In genomic region chr11:44303401-44303938, GRCh38 we compare ENCODE assay signal across 22 cellular contexts. TPM values are rescaled to one million over a fixed set of nuclear protein-coding genes. Genes with fewer than 3 reads are reported as not detected.
DNase-seq lines count a peak whose midpoint lies in the region; ATAC-seq and TF ChIP-seq lines count a peak whose summit lies in the region.
"Had no signal": no experiment of that assay in that cellular context is flagged by ENCODE, and none has a peak within 500 bp of the region (broad histone marks: within the 10 kb centered on the region; RNA-seq: fewer than 3 reads in every experiment).

No MANE protein-coding gene starts in this region.

- peak overlapping the region; percentile 66 for H3K18ac ChIP-seq in neuronal stem cell (ENCODE audit: low read length)

- H3K9me3 ChIP-seq in SK-N-SH (no peaks in the 10 kb centered on the region), iPS-15b (ENCODE audit: control insufficient read depth, insufficient read depth, low read length) (no peaks in the 10 kb centered on the region), neuronal stem cell (replicated peaks in 1 of 2; ENCODE audit: control insufficient read depth in 2 of 2, insufficient read depth in 1 of 2, low read depth in 1 of 2, low read length in 2 of 2) (peaks cover 0 to 4% of the 10 kb centered on the region in 2 donors), PC-3 (ENCODE audit: low read length) (no peaks in the 10 kb centered on the region), OCI-LY7 (ENCODE audit: low read length) (no peaks in the 10 kb centered on the region), vagina (no peaks in the 10 kb centered on the region)
- H3K9me3 ChIP-seq: BE2C, Caco-2 had no signal

- H4K91ac ChIP-seq in neuronal stem cell (ENCODE audit: low read depth, low read length, poor library complexity) = no peak overlapping the region

- CTCF ChIA-PET in SK-N-SH (lab: Yijun Ruan, JAX) = interaction anchor here (0.6 to 0.8 kb wide), 2 partner anchors 17 to 354 kb away, joined by 3 read pairs; no protein-coding TSS in a partner anchor
- CTCF ChIA-PET in PC-3 (lab: Charles Lee) = no interaction called here
- CTCF ChIA-PET in OCI-LY7 (lab: Charles Lee; ENCODE audit: unreplicated experiment) = no interaction called here

- peak overlapping the region; percentile 61 for H3K23ac ChIP-seq in neuronal stem cell (ENCODE audit: low read depth, low read length, poor library complexity)

- no peak for ATAC-seq in SK-N-SH treated with all-trans-retinoic acid at 6 μM for 48 hours
- no peak for ATAC-seq in PC-3
- ATAC-seq: HepG2 had no signal

- H3K27ac ChIP-seq in SK-N-SH (ENCODE audit: low read depth in 2 of 2, low read length in 1 of 2) = no peak overlapping the region
- no peak overlapping the region for H3K27ac ChIP-seq in neuronal stem cell (replicated peaks; ENCODE audit: low read length)
- no peak overlapping the region for H3K27ac ChIP-seq in PC-3 (ENCODE audit: low read length)
- no peak overlapping the region for H3K27ac ChIP-seq in OCI-LY7 (ENCODE audit: low read depth, low read length, poor library complexity, severe bottlenecking)
- no peak overlapping the region for H3K27ac ChIP-seq in vagina
- H3K27ac ChIP-seq: 22Rv1, GM23248 had no signal

- DNase-seq in SK-N-SH (peak; percentile 34), neuronal stem cell (ENCODE audit: low spot score) (no peak), PC-3 (no peak), OCI-LY7 (ENCODE audit: low spot score) (no peak), vagina (ENCODE audit: extremely low spot score in 2 of 2) (no peak)
- DNase-seq: BE2C; Caco-2; CD4-positive, CD25-positive, alpha-beta regulatory T cell; GF-D8; GM23248; KG1; NCI-H1105 treated with DMSO at 0.1 percent for 48 hours; NCI-H1694 treated with DMSO at 0.1 percent for 48 hours; NCI-H510A; NCI-H748 treated with DMSO at 0.1 percent for 48 hours; NK-92 treated with Interleukin-12 subunit alpha and Interleukin-12 subunit beta, amount 100 ng/mL, for 24 hours; Right ventricle myocardium superior had no signal

- H3K4me1 ChIP-seq in SK-N-SH (ENCODE audit: control insufficient read depth in 1 of 2, insufficient read depth in 2 of 2, low read depth in 1 of 2, low read length in 1 of 2) = peaks cover 0 to 6% of the 10 kb centered on the region in 2 experiments; a peak in 2 of 4 replicates
- no peaks in the 10 kb centered on the region for H3K4me1 ChIP-seq in iPS-15b (ENCODE audit: control insufficient read depth, insufficient read depth, low read length)
- peaks cover 2 to 9% of the 10 kb centered on the region in 2 donors for H3K4me1 ChIP-seq in neuronal stem cell (ENCODE audit: control insufficient read depth in 2 of 2, insufficient read depth in 1 of 2, low read depth in 1 of 2, low read length in 2 of 2)
- H3K4me1 ChIP-seq in PC-3 (ENCODE audit: insufficient read depth, low read length) = no peaks in the 10 kb centered on the region
- no peaks in the 10 kb centered on the region for H3K4me1 ChIP-seq in OCI-LY7 (ENCODE audit: insufficient read depth, low read length, poor library complexity, severe bottlenecking)
- peaks cover 23% of the 10 kb centered on the region for H3K4me1 ChIP-seq in vagina
- H3K4me1 ChIP-seq: BE2C, Caco-2 had no signal

- H3K79me1 ChIP-seq in neuronal stem cell (ENCODE audit: low read depth, low read length) = no peaks in the 10 kb centered on the region

- no peak overlapping the region for H4K8ac ChIP-seq in neuronal stem cell (ENCODE audit: low read depth, low read length)

- H3K36me3 ChIP-seq in SK-N-SH (replicated peaks in 1 of 2; ENCODE audit: control insufficient read depth in 1 of 2, insufficient read depth in 2 of 2, low read length in 1 of 2) (no peaks in the 10 kb centered on the region), iPS-15b (ENCODE audit: control insufficient read depth, insufficient read depth, low read length) (no peaks in the 10 kb centered on the region), neuronal stem cell (replicated peaks in 1 of 2; ENCODE audit: control insufficient read depth in 2 of 2, insufficient read depth in 2 of 2, low read length in 2 of 2) (no peaks in the 10 kb centered on the region), PC-3 (ENCODE audit: low read depth, low read length) (no peaks in the 10 kb centered on the region), OCI-LY7 (ENCODE audit: insufficient read depth, low read length) (no peaks in the 10 kb centered on the region), vagina (no peaks in the 10 kb centered on the region)
- H3K36me3 ChIP-seq: BE2C had no signal

- no peaks in the 10 kb centered on the region for H3K9me3 Mint-ChIP-seq in IgD-negative memory B cell

- H2BK15ac ChIP-seq in neuronal stem cell (ENCODE audit: low read length) = no peak overlapping the region

- H3K27me3 ChIP-seq in SK-N-SH (ENCODE audit: insufficient read depth) (peaks cover 48% of the 10 kb centered on the region), iPS-15b (ENCODE audit: control insufficient read depth, insufficient read depth, low read length) (peaks cover 94% of the 10 kb centered on the region), neuronal stem cell (ENCODE audit: control insufficient read depth in 3 of 3, insufficient read depth in 3 of 3, low read depth in 1 of 3, low read length in 3 of 3) (peaks cover 57 to 90% (median 84%) of the 10 kb centered on the region in 3 experiments), PC-3 (ENCODE audit: low read length) (0 out of 2 replicates have a peak, but pooled peaks cover 4% of the 10 kb centered on the region), vagina (peaks cover 11% of the 10 kb centered on the region)

- no peaks in the 10 kb centered on the region for H3F3A ChIP-seq in SK-N-SH (replicated peaks; ENCODE audit: insufficient read depth)
- H3F3A ChIP-seq in PC-3 (ENCODE audit: low read length, unreplicated experiment) = no peaks in the 10 kb centered on the region

- H2BK120ac ChIP-seq in neuronal stem cell (ENCODE audit: low read depth, low read length) = no peak overlapping the region

- H3K9me2 ChIP-seq in SK-N-SH (no peaks in the 10 kb centered on the region), PC-3 (replicated peaks; ENCODE audit: low read length) (no peaks in the 10 kb centered on the region), OCI-LY7 (ENCODE audit: insufficient read depth, low read length) (no peaks in the 10 kb centered on the region)

- H2BK12ac ChIP-seq in neuronal stem cell (ENCODE audit: low read length) = no peak overlapping the region

- no peak overlapping the region for H3K4me3 Mint-ChIP-seq in IgD-negative memory B cell

- no peak overlapping the region for H2AFZ ChIP-seq in SK-N-SH (ENCODE audit: low read depth)
- no peak overlapping the region for H2AFZ ChIP-seq in neuronal stem cell (ENCODE audit: low read length)
- no peak overlapping the region for H2AFZ ChIP-seq in PC-3 (ENCODE audit: low read length)
- H2AFZ ChIP-seq in OCI-LY7 (ENCODE audit: low read length) = no peak overlapping the region
- H2AFZ ChIP-seq: GM23248 had no signal

- no peak for TF ChIP-seq RAD21 in SK-N-SH (IDR thresholded peaks at IDR 0.05; ENCODE audit: low read length)

- H3K79me2 ChIP-seq in SK-N-SH (ENCODE audit: insufficient read depth) = no peaks in the 10 kb centered on the region
- no peaks in the 10 kb centered on the region for H3K79me2 ChIP-seq in PC-3 (ENCODE audit: low read length)
- H3K79me2 ChIP-seq in OCI-LY7 (ENCODE audit: insufficient read depth, low read depth, low read length) = no peaks in the 10 kb centered on the region

- TF ChIP-seq CTCF in SK-N-SH (IDR thresholded peaks at IDR 0.05) (no peak), PC-3 (conservative IDR thresholded peaks at IDR 0.05; ENCODE audit: low read depth, low read length) (no peak), OCI-LY7 (conservative IDR thresholded peaks at IDR 0.05; ENCODE audit: low read length) (no peak), vagina (IDR thresholded peaks at IDR 0.05) (no peak)

- TF ChIP-seq EP300 in SK-N-SH (IDR thresholded peaks at IDR 0.05; ENCODE audit: borderline replicate concordance in 1 of 2, low read depth in 1 of 2, low read length in 1 of 2) = no peak

- H3K4ac ChIP-seq in neuronal stem cell (ENCODE audit: low read length) = no peak overlapping the region

- POLR2A ChIA-PET in SK-N-SH (lab: Yijun Ruan, JAX) (no interaction called here), PC-3 (lab: Charles Lee; ENCODE audit: unreplicated experiment) (no interaction called here), OCI-LY7 (lab: Charles Lee) (no interaction called here)

- no peaks in the 10 kb centered on the region for H3K36me3 Mint-ChIP-seq in IgD-negative memory B cell
- H3K36me3 Mint-ChIP-seq: CD4-positive, CD25-positive, alpha-beta regulatory T cell had no signal

- H2AK5ac ChIP-seq in neuronal stem cell (ENCODE audit: low read depth, low read length) = no peak overlapping the region

- no peak overlapping the region for H3K9ac ChIP-seq in SK-N-SH
- H3K9ac ChIP-seq in iPS-15b (ENCODE audit: low read depth, low read length) = no peak overlapping the region
- H3K9ac ChIP-seq in neuronal stem cell (ENCODE audit: low read depth, low read length, poor library complexity) = peak overlapping the region; percentile 15
- no peak overlapping the region for H3K9ac ChIP-seq in PC-3 (ENCODE audit: low read length)
- H3K9ac ChIP-seq: GM23248 had no signal

- H3K14ac ChIP-seq in neuronal stem cell (ENCODE audit: low read length) = no peak overlapping the region

- intact Hi-C loops in PC-3 (cut with micrococcal nuclease) (no loop called here), OCI-LY7 (cut with micrococcal nuclease; ENCODE audit: unreplicated experiment) (no loop called here), vagina (cut with DNase I) (no loop called here)

- H3K4me3 ChIP-seq in SK-N-SH (ENCODE audit: low read depth in 2 of 2, low read length in 1 of 2) = no peak overlapping the region
- H3K4me3 ChIP-seq in iPS-15b (ENCODE audit: low read depth, low read length) = peak overlapping the region; percentile 35
- H3K4me3 ChIP-seq in neuronal stem cell (ENCODE audit: low read length in 2 of 2) = no peak overlapping the region
- no peak overlapping the region for H3K4me3 ChIP-seq in PC-3 (ENCODE audit: low read length)
- H3K4me3 ChIP-seq in OCI-LY7 (ENCODE audit: low read depth, low read length, poor library complexity, severe bottlenecking) = no peak overlapping the region
- no peak overlapping the region for H3K4me3 ChIP-seq in vagina
- H3K4me3 ChIP-seq: GM23248 had no signal

- H3K27me3 Mint-ChIP-seq in IgD-negative memory B cell = peaks cover 75% of the 10 kb centered on the region

- no peak for TF ChIP-seq POLR2A in vagina (IDR thresholded peaks at IDR 0.05)

- BruUV-seq in PC-3 (replicated peaks; lab: Mats Ljungman, UMichigan) = no TSS peak
- no TSS peak for BruUV-seq in OCI-LY7 (replicated peaks; lab: Mats Ljungman, UMichigan)

- H3K27ac Mint-ChIP-seq in IgD-negative memory B cell = peak overlapping the region in 2 of 3 donors; percentile 31 to 45

- peaks cover 9 to 16% (median 13%) of the 10 kb centered on the region in 3 donors for H3K4me1 Mint-ChIP-seq in IgD-negative memory B cell

- H3K4me2 ChIP-seq in SK-N-SH (no peak overlapping the region), neuronal stem cell (ENCODE audit: insufficient read depth, low read length, poor library complexity, severe bottlenecking) (no peak overlapping the region), PC-3 (ENCODE audit: low read length) (no peak overlapping the region), OCI-LY7 (ENCODE audit: low read length) (no peak overlapping the region)

- H2BK5ac ChIP-seq in neuronal stem cell (ENCODE audit: low read length) = no peak overlapping the region

- 38% methylated on average over 25 of the region's 28 CpGs for WGBS in SK-N-SH (ENCODE audit: low lambda C conversion rate)
- WGBS in neuronal stem cell (ENCODE audit: extremely low coverage in 2 of 2, insufficient read length in 2 of 2, insufficient replicate concordance in 1 of 2), 2 donors = no CpG with 5 or more reads among the region's 28 CpGs

- H4K20me1 ChIP-seq in SK-N-SH (ENCODE audit: insufficient read depth) = no peaks in the 10 kb centered on the region
- no peaks in the 10 kb centered on the region for H4K20me1 ChIP-seq in PC-3 (ENCODE audit: low read length)
- H4K20me1 ChIP-seq in OCI-LY7 (ENCODE audit: insufficient read depth, low read length) = no peaks in the 10 kb centered on the region

RNA-seq across cellular contexts. Expression of gene ALX4, which starts 6.5 kb away (rescaled TPM):
- polyA plus RNA-seq in SK-N-SH (2012; rRNA removed) (under 0.01 TPM in 1 of 2 replicates, not detected in the other), IgD-negative memory B cell (not detected)
- polyA plus RNA-seq in SK-N-SH (2012; cell fraction: cytosol; rRNA removed) = under 0.01 TPM in 2 replicates
- 0.01 TPM in 2 replicates for polyA plus RNA-seq in SK-N-SH (2012; cell fraction: nucleus; rRNA removed)
- polyA plus RNA-seq in neuronal stem cell (2013, experiment 1 of 2) = not detected
- polyA plus RNA-seq in neuronal stem cell (2013, experiment 2 of 2) = 0.01 TPM
- total RNA-seq in PC-3 (2014; rRNA removed) (not detected in 2 replicates), OCI-LY7 (2022) (not detected in 2 replicates), vagina (not detected)
- total RNA-seq in OCI-LY7 (2014; rRNA removed; shearing (Covaris generic)) = not detected in 2 replicates
- total RNA-seq: CD4-positive, CD25-positive, alpha-beta regulatory T cell; GM23248; HepG2 had no signal
- polyA plus RNA-seq: CD4-positive, CD25-positive, alpha-beta regulatory T cell; GM23248; HepG2 had no signal
